Comparison of ENCODE assay signal across 1 cellular context in genomic region chr12:132439333-132439904, GRCh38.
TF ChIP-seq lines count a peak whose summit lies in the region.

No MANE protein-coding gene starts in this region.

TF ChIP-seq in HepG2, 621 proteins besides CTCF, POLR2A, EP300 and RAD21 (continued from another document):
- TF ChIP-seq ZNF687 (CRISPR knock-in tag; IDR thresholded peaks at IDR 0.05), result peak; percentile 48
- no peak for TF ChIP-seq SRSF9 (IDR thresholded peaks at IDR 0.05; ENCODE audit: borderline replicate concordance, insufficient read depth, low read depth, low read length, poor library complexity, severe bottlenecking)
TF ChIP-seq in HepG2: peak in this region for 4.
